In the genomic region with DNA sequence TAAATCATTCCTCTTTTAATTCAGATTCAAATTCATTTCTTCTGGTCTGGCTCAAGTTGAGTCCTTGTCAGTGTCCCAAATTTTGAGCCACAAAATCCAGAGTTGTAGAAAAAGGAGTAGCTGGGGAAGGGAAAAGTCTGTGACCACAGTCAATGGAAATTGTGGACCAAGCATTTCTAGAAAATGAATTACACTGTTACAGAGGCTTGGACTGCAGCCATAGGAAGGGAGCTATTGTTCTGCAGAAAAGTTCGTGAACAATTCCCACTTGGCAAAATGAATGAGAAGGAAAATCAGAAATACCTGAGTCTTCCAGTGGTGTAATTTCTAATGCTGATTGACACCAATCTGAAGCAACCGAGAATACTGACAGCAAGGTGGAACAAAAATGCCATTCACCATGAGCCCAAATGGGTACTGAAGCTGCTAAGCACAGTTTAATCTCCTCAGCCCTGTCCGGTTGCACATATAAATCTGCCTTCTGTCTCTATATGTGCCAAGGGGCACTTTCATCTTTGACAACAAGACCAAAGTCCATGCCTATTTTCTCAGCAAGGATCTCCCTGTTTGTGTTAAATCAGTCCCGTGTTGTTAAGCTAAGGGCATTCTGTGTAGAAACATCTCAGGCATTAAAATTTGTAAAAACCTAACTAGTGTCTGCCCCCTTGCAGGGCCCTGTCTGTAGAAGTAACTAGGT, we compare ENCODE assay signal across 25 cellular contexts. TPM values are rescaled to one million over a fixed set of nuclear protein-coding genes. Genes with fewer than 3 reads are reported as not detected.
DNase-seq lines count a peak whose midpoint lies in the region; ATAC-seq, FAIRE-seq and TF ChIP-seq lines count a peak whose summit lies in the region.
"Had no signal": no experiment of that assay in that cellular context is flagged by ENCODE, and none has a peak within 500 bp of the region (broad histone marks: within the 10 kb centered on the region; RNA-seq: fewer than 3 reads in every experiment).

No MANE protein-coding gene starts in this region.

- no peak overlapping the region for H3K4me2 ChIP-seq in endothelial cell of umbilical vein (ENCODE audit: insufficient read depth, low read length)

- no peak overlapping the region for H3K4me3 ChIP-seq in endothelial cell of umbilical vein (replicated peaks in 1 of 3; ENCODE audit: insufficient read depth in 1 of 3, low read depth in 1 of 3, low read length in 3 of 3)
- H3K4me3 ChIP-seq in testis, result no peak overlapping the region
- no peak overlapping the region for H3K4me3 ChIP-seq in MG63
- H3K4me3 ChIP-seq: tibial nerve had no signal

- peaks cover 31% of the 10 kb centered on the region for H3K36me3 Mint-ChIP-seq in activated B cell treated with CpG ODN at 0.5 μM for 24 hours (ENCODE audit: low read depth)
- H3K36me3 Mint-ChIP-seq: activated naive CD4-positive, alpha-beta T cell treated with anti-CD3 and anti-CD28 coated beads, Interleukin-2, amount 50 U/mL, for 72 hours had no signal

- peaks cover 79% of the 10 kb centered on the region for H3K4me1 Mint-ChIP-seq in activated B cell treated with CpG ODN at 0.5 μM for 24 hours
- H3K4me1 Mint-ChIP-seq: activated T-helper 17 cell treated with anti-CD3 and anti-CD28 coated beads, Interleukin-2, amount 50 U/mL, for 72 hours had no signal

- H3K9me3 Mint-ChIP-seq in activated B cell treated with CpG ODN at 0.5 μM for 24 hours, result peaks cover 3% of the 10 kb centered on the region
- H3K9me3 Mint-ChIP-seq: activated T-helper 17 cell treated with anti-CD3 and anti-CD28 coated beads, Interleukin-2, amount 50 U/mL, for 72 hours had no signal

- H3K9ac ChIP-seq in endothelial cell of umbilical vein (replicated peaks; ENCODE audit: extremely low read depth, insufficient read depth, low read length), result no peak overlapping the region

- H3K27ac ChIP-seq in endothelial cell of umbilical vein (ENCODE audit: insufficient read depth, low read depth, low read length) (no peak overlapping the region), testis (no peak overlapping the region)
- H3K27ac ChIP-seq: tibial nerve had no signal

- H3K27ac Mint-ChIP-seq in activated B cell treated with CpG ODN at 0.5 μM for 24 hours, result peak overlapping the region; percentile 41
- H3K27ac Mint-ChIP-seq: activated naive CD4-positive, alpha-beta T cell treated with anti-CD3 and anti-CD28 coated beads, Interleukin-2, amount 50 U/mL, for 72 hours; activated T-helper 17 cell treated with anti-CD3 and anti-CD28 coated beads, Interleukin-2, amount 50 U/mL, for 72 hours; H9; naive thymus-derived CD8-positive, alpha-beta T cell had no signal

- no peaks in the 10 kb centered on the region for H3K79me2 ChIP-seq in endothelial cell of umbilical vein (ENCODE audit: control insufficient read depth, insufficient read depth, low read length)

- no peaks in the 10 kb centered on the region for H3K27me3 Mint-ChIP-seq in activated B cell treated with CpG ODN at 0.5 μM for 24 hours
- H3K27me3 Mint-ChIP-seq: naive thymus-derived CD8-positive, alpha-beta T cell had no signal

- H4K20me1 ChIP-seq in endothelial cell of umbilical vein (replicated peaks; ENCODE audit: control insufficient read depth, extremely low read depth, insufficient read depth, low read length), result no peaks in the 10 kb centered on the region

- TF ChIP-seq POLR2A in endothelial cell of umbilical vein (IDR thresholded peaks at IDR 0.05; ENCODE audit: low read depth, low read length) (no peak), testis (IDR thresholded peaks at IDR 0.05) (no peak)

- H2AFZ ChIP-seq in endothelial cell of umbilical vein (ENCODE audit: low read depth, low read length), result no peak overlapping the region

- intact Hi-C loops in activated B cell treated with CpG ODN at 0.5 μM for 24 hours (cut with micrococcal nuclease), result loop anchor here (2.0 kb wide), 1 partner anchor 15 kb away; no protein-coding TSS in a partner anchor
- intact Hi-C loops in endothelial cell of umbilical vein (cut with micrococcal nuclease), result no loop called here
- intact Hi-C loops in testis (cut with DNase I; ENCODE audit: low total_unique reads), result no loop called here

- H3K4me1 ChIP-seq in endothelial cell of umbilical vein (ENCODE audit: control insufficient read depth, extremely low read depth, insufficient read depth, low read length), result peaks cover 2% of the 10 kb centered on the region
- no peaks in the 10 kb centered on the region for H3K4me1 ChIP-seq in testis
- H3K4me1 ChIP-seq: tibial nerve had no signal

- no peak for DNase-seq in activated B cell treated with CpG ODN at 0.5 μM for 24 hours
- DNase-seq in endothelial cell of umbilical vein (ENCODE audit: low read depth, low spot score), result peak; percentile 81
- peak; percentile 49 to 88 for DNase-seq in lung microvascular endothelial cell (ENCODE audit: low read depth in 2 of 2)
- DNase-seq in testis, result peak; percentile 20
- no peak for DNase-seq in MG63
- DNase-seq in NCI-H82 (lab: John Stamatoyannopoulos, UW), result no peak
- no peak for DNase-seq in NOMO-1 (lab: John Stamatoyannopoulos, UW; ENCODE audit: unreplicated experiment in 2 of 2)
- DNase-seq: anterior cingulate cortex; effector CD8-positive, alpha-beta T cell; H9; naive thymus-derived CD8-positive, alpha-beta T cell; NCI-H1105 treated with DMSO at 0.1 percent for 48 hours; NCI-H2029 treated with DMSO at 0.1 percent for 48 hours; NCI-H774; OCI-M1; right cardiac atrium; stimulated activated CD4-positive, alpha-beta T cell treated with anti-CD3 and anti-CD28 coated beads, Interleukin-4, amount 100 ng/mL, for 4 hours; stimulated activated naive CD4-positive, alpha-beta T cell treated with Interleukin-2 at 50 U/mL for 16 hours had no signal

- 64 to 65% methylated on average over 4 of the region's 4 CpGs for WGBS in testis, 2 donors

- H3K36me3 ChIP-seq in endothelial cell of umbilical vein (ENCODE audit: control insufficient read depth in 2 of 2, extremely low read depth in 1 of 2, insufficient read depth in 2 of 2, low read length in 2 of 2) (no peaks in the 10 kb centered on the region), testis (ENCODE audit: low read depth, missing control alignments) (no peaks in the 10 kb centered on the region), MG63 (no peaks in the 10 kb centered on the region)
- H3K36me3 ChIP-seq: tibial nerve had no signal

- H3K27me3 ChIP-seq in endothelial cell of umbilical vein (ENCODE audit: control insufficient read depth in 2 of 2, insufficient read depth in 2 of 2, low read length in 2 of 2) (no peaks in the 10 kb centered on the region), testis (no peaks in the 10 kb centered on the region), MG63 (no peaks in the 10 kb centered on the region; the same call in 1 of the 2 replicates)
- H3K27me3 ChIP-seq: tibial nerve had no signal

- no TSS peak for BruUV-seq in endothelial cell of umbilical vein (replicated peaks; lab: Mats Ljungman, UMichigan)

- FAIRE-seq in endothelial cell of umbilical vein (lab: Jason Lieb, UNC), result peak; percentile 62
- FAIRE-seq: keratinocyte had no signal

- TF ChIP-seq CTCF in activated B cell treated with CpG ODN at 0.5 μM for 24 hours (IDR thresholded peaks at IDR 0.05) (no peak), endothelial cell of umbilical vein (IDR thresholded peaks at IDR 0.05; ENCODE audit: extremely low read depth in 1 of 2, insufficient read depth in 1 of 2, low read depth in 1 of 2, low read length in 2 of 2) (no peak), testis (IDR thresholded peaks at IDR 0.05) (no peak)

- H3K4me3 Mint-ChIP-seq in activated B cell treated with CpG ODN at 0.5 μM for 24 hours, result no peak overlapping the region
- H3K4me3 Mint-ChIP-seq: activated T-helper 17 cell treated with anti-CD3 and anti-CD28 coated beads, Interleukin-2, amount 50 U/mL, for 72 hours; H9; naive thymus-derived CD8-positive, alpha-beta T cell had no signal

- ATAC-seq in activated B cell treated with CpG ODN at 0.5 μM for 24 hours (ENCODE audit: low read depth), result no peak
- ATAC-seq: activated naive CD4-positive, alpha-beta T cell treated with anti-CD3 and anti-CD28 coated beads, Interleukin-2, amount 50 U/mL, for 72 hours; activated T-helper 17 cell treated with anti-CD3 and anti-CD28 coated beads, Interleukin-2, amount 50 U/mL, for 72 hours; naive thymus-derived CD8-positive, alpha-beta T cell; right cardiac atrium had no signal

- no peaks in the 10 kb centered on the region for H3K9me1 ChIP-seq in endothelial cell of umbilical vein (replicated peaks; ENCODE audit: control insufficient read depth, extremely low read depth, insufficient read depth, low read length)

- CTCF ChIA-PET in activated B cell treated with CpG ODN at 0.5 μM for 24 hours (lab: Charles Lee) (interaction anchor here (0.8 to 1.8 kb wide), 4 partner anchors 8 to 24 kb away, joined by 3 to 6 read pairs (median 3); no protein-coding TSS in a partner anchor), endothelial cell of umbilical vein (lab: Charles Lee) (interaction anchor here (0.7 to 2.2 kb wide), 10 partner anchors 9 to 438 kb away, joined by 3 to 11 read pairs (median 3); no protein-coding TSS in a partner anchor)

- dilution Hi-C loops in endothelial cell of umbilical vein (cut with MboI; ENCODE audit: extremely low pct_ligation_motif_present, low sequenced_read_pairs), result no loop called here

- H3K9me3 ChIP-seq in endothelial cell of umbilical vein (replicated peaks; ENCODE audit: control insufficient read depth, insufficient read depth, low read length) (no peaks in the 10 kb centered on the region), testis (no peaks in the 10 kb centered on the region), MG63 (peaks cover 6% of the 10 kb centered on the region)

- POLR2A ChIA-PET in activated B cell treated with CpG ODN at 0.5 μM for 24 hours (lab: Charles Lee), result interaction anchor here (0.7 to 2.8 kb wide), 3 partner anchors 16 to 166 kb away, joined by 3 to 10 read pairs (median 5); no protein-coding TSS in a partner anchor
- POLR2A ChIA-PET in endothelial cell of umbilical vein (lab: Charles Lee), result no interaction called here

TF ChIP-seq in endothelial cell of umbilical vein, 7 proteins besides CTCF, POLR2A, EP300 and RAD21 (continues in another document):
- no peak for TF ChIP-seq POLR2AphosphoS5 (IDR thresholded peaks at IDR 0.05; ENCODE audit: insufficient read depth, low read depth, low read length)
- TF ChIP-seq FOS (IDR thresholded peaks at IDR 0.05; ENCODE audit: borderline replicate concordance, insufficient read depth, low read length), result no peak

RNA-seq across cellular contexts. Expression of a gene that starts 51.3 kb away (rescaled TPM):
- not detected in 2 replicates for total RNA-seq in activated B cell treated with CpG ODN at 0.5 μM for 24 hours
- total RNA-seq in endothelial cell of umbilical vein, result not detected in 2 replicates
- not detected in 2 replicates for polyA plus RNA-seq in endothelial cell of umbilical vein
- not detected in 2 replicates for polyA plus RNA-seq in endothelial cell of umbilical vein (2011; cell fraction: cytosol; rRNA removed)
- not detected in 2 replicates for polyA plus RNA-seq in endothelial cell of umbilical vein (2011; cell fraction: nucleus; rRNA removed)
- not detected in 2 replicates for polyA plus RNA-seq in endothelial cell of umbilical vein (2012)
- not detected in 2 replicates for polyA minus RNA-seq in endothelial cell of umbilical vein
- polyA minus RNA-seq in endothelial cell of umbilical vein (2011; cell fraction: cytosol; rRNA and poly(A)+ RNA removed), result not detected
- not detected in 2 replicates for polyA minus RNA-seq in endothelial cell of umbilical vein (2011; cell fraction: nucleus; rRNA and poly(A)+ RNA removed)
- total RNA-seq in lung microvascular endothelial cell, result not detected in 2 replicates
- 10 to 100 TPM; 32.1 to 69.9 TPM for total RNA-seq in testis
- 131 TPM for polyA plus RNA-seq in testis (ENCODE audit: insufficient read depth, low read depth, low replicate concordance)
- total RNA-seq in MG63 (2014; rRNA removed; shearing (Covaris generic); ENCODE audit: low replicate concordance), result not detected in 2 replicates
- total RNA-seq: activated naive CD4-positive, alpha-beta T cell treated with anti-CD3 and anti-CD28 coated beads, Interleukin-2, amount 50 U/mL, for 72 hours; activated T-helper 17 cell treated with anti-CD3 and anti-CD28 coated beads, Interleukin-2, amount 50 U/mL, for 72 hours; cerebellum; H9; mesenteric fat pad; naive thymus-derived CD8-positive, alpha-beta T cell; omental fat pad had no signal
- polyA plus RNA-seq: naive thymus-derived CD8-positive, alpha-beta T cell had no signal

Comparison
In these comparisons a context has a peak if more than half of its experiments do, and no peak if none do; other contexts are left out.
1. DNase-seq: peak in endothelial cell of umbilical vein (single experiment), lung microvascular endothelial cell (2 of 2) and testis (single experiment); none in activated B cell treated with CpG ODN at 0.5 μM for 24 hours (single experiment), MG63 (single experiment), NCI-H82 (single experiment) and NOMO-1 (0 of 2).
2. RNA of a gene that starts 51.3 kb away (total RNA-seq): 32.1 to 69.9 TPM in testis; not detected in activated B cell treated with CpG ODN at 0.5 μM for 24 hours, not detected in endothelial cell of umbilical vein, not detected in lung microvascular endothelial cell and not detected in MG63; every median in the first group is over 10 times any median in the second.